In the genomic region with DNA sequence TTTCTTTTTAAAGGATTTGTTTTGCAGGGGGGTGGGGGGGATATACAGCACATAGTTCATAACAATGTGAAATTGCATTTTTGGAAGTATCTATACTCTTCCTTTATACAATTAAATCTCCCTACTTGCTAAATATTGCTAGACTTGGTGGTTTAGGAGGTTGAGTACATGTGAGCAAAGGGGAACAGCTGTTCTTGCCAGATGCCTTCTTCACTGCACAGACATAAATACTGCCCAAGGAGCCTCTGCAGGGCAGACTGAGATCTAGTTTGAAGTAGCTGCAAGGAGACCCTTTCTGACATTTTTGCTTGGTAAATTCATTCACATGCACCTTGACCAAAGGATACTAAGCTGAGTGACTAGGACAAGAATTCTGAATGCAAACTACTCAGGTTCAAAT, we compare ENCODE assay signal across 20 cellular contexts.
"Had no signal": no experiment of that assay in that cellular context is flagged by ENCODE, and none has a peak within 500 bp of the region (broad histone marks: within the 10 kb centered on the region; RNA-seq: fewer than 3 reads in every experiment).

No MANE protein-coding gene starts in this region.

- H3K27ac Mint-ChIP-seq: activated naive CD4-positive, alpha-beta T cell treated with anti-CD3 and anti-CD28 coated beads, Interleukin-2, amount 50 U/mL, for 72 hours; dendritic cell treated with granulocyte-macrophage colony-stimulating factor and Interleukin-4, amounts not matched to agents 40 ng/mL and 50 ng/mL, for 4 days; naive B cell had no signal

- H3K36me3 Mint-ChIP-seq: activated naive CD4-positive, alpha-beta T cell treated with anti-CD3 and anti-CD28 coated beads, Interleukin-2, amount 50 U/mL, for 72 hours had no signal

- H3K27ac ChIP-seq: adrenal gland, foreskin keratinocyte, prostate gland, vagina had no signal

- H3K9me3 ChIP-seq: adrenal gland, prostate gland, vagina had no signal

- ATAC-seq: activated naive CD4-positive, alpha-beta T cell treated with anti-CD3 and anti-CD28 coated beads, Interleukin-2, amount 50 U/mL, for 72 hours; foreskin keratinocyte; stimulated activated naive CD8-positive, alpha-beta T cell treated with anti-CD3 and anti-CD28 coated beads, Interleukin-15, Interleukin-2, amounts not matched to agents 100 U/mL and 50 U/mL, for 24 hours had no signal

- H3K27me3 ChIP-seq: adrenal gland, foreskin keratinocyte, right atrium auricular region, tibial nerve, vagina had no signal

- H3K4me1 ChIP-seq: prostate gland had no signal

- H3K36me3 ChIP-seq: adrenal gland, prostate gland, right atrium auricular region, tibial nerve, vagina had no signal

- H3K9me3 Mint-ChIP-seq: neural crest cell had no signal

- H3K4me3 ChIP-seq: adrenal gland, prostate gland, right atrium auricular region, tibial nerve, vagina had no signal

- H3K4me3 Mint-ChIP-seq: dendritic cell treated with granulocyte-macrophage colony-stimulating factor and Interleukin-4, amounts not matched to agents 40 ng/mL and 50 ng/mL, for 4 days had no signal

- DNase-seq: activated CD4-positive, alpha-beta T cell treated with anti-CD3 and anti-CD28 coated beads for 1 hour; activated CD4-positive, alpha-beta T cell treated with anti-CD3 and anti-CD28 coated beads, Interleukin-2, amount 50 U/mL, for 4 hours; activated gamma-delta T cell treated with Interleukin-2 at 50 U/mL for 16 hours; adrenal gland; effector CD8-positive, alpha-beta T cell; foreskin keratinocyte; hypothalamus; islet precursor cell; naive B cell; stimulated activated CD4-positive, alpha-beta T cell treated with anti-CD3 and anti-CD28 coated beads, Interleukin-2, amount 100 ng/mL, for 24 hours; stimulated activated naive CD8-positive, alpha-beta T cell treated with anti-CD3 and anti-CD28 coated beads, Interleukin-15, Interleukin-2, amounts not matched to agents 100 U/mL and 50 U/mL, for 24 hours; substantia nigra; T-helper 2 cell had no signal
